In genomic region chr4:72418458-72418857, GRCh38 we compare ENCODE assay signal across 10 cellular contexts.
A peak's percentile ranks its signal among the peaks of the same experiment; 100 is the strongest.
DNase-seq lines count a peak whose midpoint lies in the region; ATAC-seq and TF ChIP-seq lines count a peak whose summit lies in the region.
"Had no signal": no experiment of that assay in that cellular context is flagged by ENCODE, and none has a peak within 500 bp of the region (broad histone marks: within the 10 kb centered on the region; RNA-seq: fewer than 3 reads in every experiment).

No MANE protein-coding gene starts in this region.

- no peak for TF ChIP-seq CTCF in GM10266 (IDR thresholded peaks at IDR 0.05; ENCODE audit: control insufficient read depth, insufficient read depth, low read depth, missing control alignments)

- no peak overlapping the region for H3K4me3 Mint-ChIP-seq in effector memory CD8-positive, alpha-beta T cell
- H3K4me3 Mint-ChIP-seq: memory B cell had no signal

- peak; percentile 31 to 79 for DNase-seq in NCI-H2081 (lab: John Stamatoyannopoulos, UW)
- no peak for DNase-seq in NCI-H2081 treated with DMSO at 0.1 percent for 48 hours (lab: John Stamatoyannopoulos, UW)
- peak; percentile 35 to 36 for DNase-seq in SHP77 (lab: John Stamatoyannopoulos, UW)
- DNase-seq in fibroblast of peridontal ligament (ENCODE audit: extremely low read depth), result peak; percentile 83
- peak; percentile 33 for DNase-seq in superior temporal gyrus (ENCODE audit: extremely low spot score)
- no peak for DNase-seq in retina
- no peak for DNase-seq in effector memory CD8-positive, alpha-beta T cell
- no peak for DNase-seq in GM10266 (ENCODE audit: extremely low spot score)
- DNase-seq: central memory CD4-positive, alpha-beta T cell had no signal

- ATAC-seq in effector memory CD8-positive, alpha-beta T cell (replicated peaks), result no peak

- H3K4me1 Mint-ChIP-seq in effector memory CD8-positive, alpha-beta T cell (ENCODE audit: low read depth in 2 of 2), result no peaks in the 10 kb centered on the region
- H3K4me1 Mint-ChIP-seq: memory B cell had no signal

- no peaks in the 10 kb centered on the region for H3K36me3 Mint-ChIP-seq in effector memory CD8-positive, alpha-beta T cell (ENCODE audit: insufficient read depth)
- H3K36me3 Mint-ChIP-seq: memory B cell had no signal

- peaks cover 2 to 7% of the 10 kb centered on the region in 2 donors for H3K9me3 Mint-ChIP-seq in effector memory CD8-positive, alpha-beta T cell
- H3K9me3 Mint-ChIP-seq: memory B cell had no signal

- no peaks in the 10 kb centered on the region for H3K27me3 Mint-ChIP-seq in effector memory CD8-positive, alpha-beta T cell
- H3K27me3 Mint-ChIP-seq: memory B cell had no signal

- H3K27ac Mint-ChIP-seq in effector memory CD8-positive, alpha-beta T cell, result no peak overlapping the region
- H3K27ac Mint-ChIP-seq: memory B cell had no signal

Comparison
In these comparisons a context has a peak if more than half of its experiments do, and no peak if none do; other contexts are left out.
1. DNase-seq: peak in NCI-H2081 (2 of 2), SHP77 (2 of 2), fibroblast of peridontal ligament (single experiment) and superior temporal gyrus (single experiment); none in NCI-H2081 treated with DMSO at 0.1 percent for 48 hours (single experiment), retina (single experiment), effector memory CD8-positive, alpha-beta T cell (0 of 3) and GM10266 (single experiment).